Comparison of ENCODE assay signal across 8 cellular contexts in the genomic region with DNA sequence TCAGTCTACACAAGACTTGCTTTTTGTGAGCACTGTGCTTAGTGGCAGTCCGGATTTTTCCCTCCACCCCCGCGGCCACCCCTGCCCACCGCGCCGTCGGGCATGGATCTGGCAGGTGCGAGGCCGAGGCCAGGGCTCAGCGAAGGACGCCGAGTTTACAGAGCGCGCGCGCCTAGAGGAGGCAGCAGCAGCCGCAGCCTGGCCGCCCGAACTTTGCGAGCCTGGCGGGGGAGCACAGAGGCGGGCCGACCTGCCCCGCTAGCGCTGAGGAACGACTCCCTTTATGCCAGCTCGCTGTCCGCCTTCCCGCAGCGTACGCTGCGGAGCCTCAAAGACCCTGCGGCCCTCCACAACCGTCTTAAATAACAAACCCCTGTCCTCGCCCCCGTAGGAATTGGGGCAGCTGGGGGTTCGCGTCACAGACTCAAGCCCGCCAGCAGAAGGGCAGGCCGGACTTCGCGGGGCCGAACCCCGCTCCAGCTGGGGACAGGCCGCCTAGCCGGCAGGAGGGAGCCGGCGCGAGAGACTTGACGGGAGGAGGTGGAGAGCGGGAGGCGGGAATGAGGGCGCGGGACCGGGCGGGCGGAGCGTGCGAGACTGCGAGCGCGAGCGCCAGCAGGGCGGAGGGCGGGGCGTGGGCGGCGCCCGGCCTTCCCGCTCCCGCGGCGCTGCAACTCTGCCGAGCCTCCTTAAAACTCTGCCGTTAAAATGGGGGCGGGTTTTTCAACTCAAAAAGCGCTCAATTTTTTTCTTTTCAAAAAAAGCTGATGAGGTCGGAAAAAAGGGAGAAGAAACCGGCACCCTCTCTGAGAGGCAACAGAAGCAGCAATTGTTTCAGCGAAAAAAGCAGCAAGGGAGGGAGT. TPM values are rescaled to one million over a fixed set of nuclear protein-coding genes. Genes with fewer than 3 reads are reported as not detected.
A peak's percentile ranks its signal among the peaks of the same experiment; 100 is the strongest.
DNase-seq lines count a peak whose midpoint lies in the region; ATAC-seq and TF ChIP-seq lines count a peak whose summit lies in the region.

No MANE protein-coding gene starts in this region.

- DNase-seq in NCI-H146 (lab: John Stamatoyannopoulos, UW) = peak; percentile 91
- DNase-seq in right cardiac atrium = peak; percentile 93 to 97 (median 97)
- peak; percentile 91 for DNase-seq in putamen (ENCODE audit: low spot score)
- DNase-seq in aorta = peak; percentile 96 to 97

- H3K9me3 ChIP-seq in right cardiac atrium (ENCODE audit: control insufficient read depth, low read length) (no peaks in the 10 kb centered on the region), aorta (ENCODE audit: control insufficient read depth, low read length) (no peaks in the 10 kb centered on the region)

- H3K4me1 ChIP-seq in right cardiac atrium (ENCODE audit: control insufficient read depth, insufficient read depth, low read length) (no peaks in the 10 kb centered on the region), aorta (ENCODE audit: control insufficient read depth in 1 of 2, insufficient read depth in 2 of 2, low read length in 2 of 2) (peaks cover 0 to 2% of the 10 kb centered on the region in 2 donors)

- H3K4me1 Mint-ChIP-seq in T-helper 1 cell treated with Interleukin-12 subunit alpha and Interleukin-12 subunit beta and Interleukin-4 antibody, amounts not matched to agents 30 μg/mL and 1 μg/mL, for 36 hours (ENCODE audit: low read depth) = peaks cover 18% of the 10 kb centered on the region

- WGBS in right cardiac atrium = under 1% methylated on average over 80 of the region's 80 CpGs
- 0 to 1% methylated on average over 75 to 80 of the region's 80 CpGs for WGBS in aorta, 2 donors

- no peaks in the 10 kb centered on the region for H3K27me3 ChIP-seq in right cardiac atrium (ENCODE audit: control insufficient read depth, insufficient read depth)
- no peaks in the 10 kb centered on the region for H3K27me3 ChIP-seq in aorta (ENCODE audit: control insufficient read depth in 1 of 2, insufficient read depth in 2 of 2, low read length in 1 of 2)

- H3K4me3 Mint-ChIP-seq in T-helper 1 cell treated with Interleukin-12 subunit alpha and Interleukin-12 subunit beta and Interleukin-4 antibody, amounts not matched to agents 30 μg/mL and 1 μg/mL, for 36 hours = peak overlapping the region; percentile 96

- H3K9me3 Mint-ChIP-seq in T-helper 1 cell treated with Interleukin-12 subunit alpha and Interleukin-12 subunit beta and Interleukin-4 antibody, amounts not matched to agents 30 μg/mL and 1 μg/mL, for 36 hours = no peaks in the 10 kb centered on the region

- ATAC-seq in HG02840 (IDR thresholded peaks at IDR 0.05; ENCODE audit: low FRiP score, unreplicated experiment) (peak; percentile 69), right cardiac atrium (peak; percentile 97 to 98), aorta (ENCODE audit: low FRiP score) (peak; percentile 96)

- peaks cover 15% of the 10 kb centered on the region for H3K36me3 Mint-ChIP-seq in T-helper 1 cell treated with Interleukin-12 subunit alpha and Interleukin-12 subunit beta and Interleukin-4 antibody, amounts not matched to agents 30 μg/mL and 1 μg/mL, for 36 hours (ENCODE audit: low read depth)

- H3K27me3 Mint-ChIP-seq in T-helper 1 cell treated with Interleukin-12 subunit alpha and Interleukin-12 subunit beta and Interleukin-4 antibody, amounts not matched to agents 30 μg/mL and 1 μg/mL, for 36 hours (ENCODE audit: low read depth) = peaks cover 5% of the 10 kb centered on the region

- peak overlapping the region; percentile 98 for H3K27ac Mint-ChIP-seq in T-helper 1 cell treated with Interleukin-12 subunit alpha and Interleukin-12 subunit beta and Interleukin-4 antibody, amounts not matched to agents 30 μg/mL and 1 μg/mL, for 36 hours

- H3K4me3 ChIP-seq in right cardiac atrium (ENCODE audit: low read length) (peak overlapping the region; percentile 95), aorta (ENCODE audit: low read length in 2 of 2) (peak overlapping the region; percentile 75 to 83)

- no peaks in the 10 kb centered on the region for H3K36me3 ChIP-seq in aorta (ENCODE audit: control insufficient read depth in 1 of 2, insufficient read depth in 2 of 2, low read length in 1 of 2)

- intact Hi-C loops in right cardiac atrium (cut with DNase I) = no loop called here
- intact Hi-C loops in aorta (cut with DNase I) = loop anchor here in 1 of 2 donors (10.0 kb wide), 1 partner anchor 193 kb away; no protein-coding TSS in a partner anchor

- TF ChIP-seq CTCF in GM12874 (IDR thresholded peaks at IDR 0.05; ENCODE audit: insufficient read depth, low read depth, low read length) = peak; percentile 29; the same call in 1 of the 2 replicates

- H3K27ac ChIP-seq in angular gyrus (ENCODE audit: low read depth, low read length) (peak overlapping the region; percentile 92), right cardiac atrium (ENCODE audit: low read length) (peak overlapping the region; percentile 91), aorta (ENCODE audit: low read depth in 1 of 2, low read length in 2 of 2) (peak overlapping the region; percentile 64 to 83)

RNA-seq across cellular contexts. Expression of gene CDKN2C, which starts 1.8 kb away (rescaled TPM):
- total RNA-seq in right cardiac atrium = 10 to 100 TPM in 3 of 4 donors, 1 to 10 TPM in 1; 9.5 to 24.9 (median 21.7) TPM
- polyA plus RNA-seq in right cardiac atrium = 25.5 TPM
- 10 to 100 TPM in 1 of 2 donors, 1 to 10 TPM in 1; 8.8 to 11.8 TPM for total RNA-seq in aorta
- 10 to 100 TPM; 22.7 to 43.5 TPM for polyA plus RNA-seq in aorta

RNA-seq across cellular contexts. Expression of gene FAF1, which starts 8.2 kb away (rescaled TPM):
- 10 to 100 TPM; 73.1 to 90.0 (median 82.3) TPM for total RNA-seq in right cardiac atrium
- polyA plus RNA-seq in right cardiac atrium = 52.3 TPM
- 10 to 100 TPM; 54.7 to 56.1 TPM for total RNA-seq in aorta
- 10 to 100 TPM; 27.0 to 31.2 TPM for polyA plus RNA-seq in aorta

Comparison
In these comparisons a context has a peak if more than half of its experiments do, and no peak if none do; other contexts are left out.
1. Peak in every context shown above with its lines: DNase-seq, ATAC-seq, H3K4me3 ChIP-seq and H3K27ac ChIP-seq.